8 cellular contexts compared by ENCODE assay signal in genomic region chr16:88650749-88651275, GRCh38. TPM values are rescaled to one million over a fixed set of nuclear protein-coding genes. Genes with fewer than 3 reads are reported as not detected.
DNase-seq lines count a peak whose midpoint lies in the region; ATAC-seq and TF ChIP-seq lines count a peak whose summit lies in the region.

Gene CYBA (minus strand): TSS chr16:88651053. CDS start chr16:88651013, 40 bp downstream.

- peaks cover 5% of the 10 kb centered on the region for H3K36me3 ChIP-seq in CD8-positive, alpha-beta memory T cell (ENCODE audit: insufficient read depth, low read length)

- in situ Hi-C loops in astrocyte of the cerebellum (cut with HindIII; ENCODE audit: low sequenced_read_pairs), result no loop called here

- H3K27me3 ChIP-seq in CD8-positive, alpha-beta memory T cell (ENCODE audit: insufficient read depth, low read length, poor library complexity, severe bottlenecking), result no peaks in the 10 kb centered on the region

- peak within 1 kb of the TSS; percentile 80 to 100 (median 95) for H3K27ac Mint-ChIP-seq in CD8-positive, alpha-beta memory T cell

- peak within 1 kb of the TSS; percentile 96 for H3K4me3 ChIP-seq in CD8-positive, alpha-beta memory T cell (ENCODE audit: low read length)
- H3K4me3 ChIP-seq in astrocyte of the cerebellum (ENCODE audit: low read depth, low read length) (peak within 1 kb of the TSS; percentile 72), iPS-18c (ENCODE audit: insufficient read depth, low read depth, low read length) (peak within 1 kb of the TSS; percentile 87)

- POLR2A ChIA-PET in CD8-positive, alpha-beta memory T cell (lab: Charles Lee), result interaction anchor here (0.5 to 3.3 kb wide), 4 partner anchors 9 to 51 kb away, joined by 3 to 9 read pairs (median 5); no protein-coding TSS in a partner anchor

- peaks cover 13 to 39% (median 13%) of the 10 kb centered on the region in 3 donors for H3K4me1 Mint-ChIP-seq in CD8-positive, alpha-beta memory T cell

- peaks cover 0 to 48% (median 0%) of the 10 kb centered on the region in 3 donors for H3K36me3 Mint-ChIP-seq in CD8-positive, alpha-beta memory T cell

- H3K9me3 Mint-ChIP-seq in CD8-positive, alpha-beta memory T cell, result no peaks in the 10 kb centered on the region

- H3K27ac ChIP-seq in CD8-positive, alpha-beta memory T cell (ENCODE audit: low read depth, low read length), result peak within 1 kb of the TSS; percentile 95

- CTCF ChIA-PET in CD8-positive, alpha-beta memory T cell (lab: Charles Lee), result interaction anchor here (1.9 kb wide), 1 partner anchor 87 kb away, joined by 5 read pairs; no protein-coding TSS in a partner anchor

- DNase-seq in CD8-positive, alpha-beta memory T cell, result peak; percentile 76 to 90 (median 83)
- DNase-seq in T-helper 2 cell (peak; percentile 59 to 91 (median 75)), astrocyte of the cerebellum (ENCODE audit: low read depth) (no peak), DMS114 treated with DMSO at 0.1 percent for 48 hours (lab: John Stamatoyannopoulos, UW; ENCODE audit: unreplicated experiment) (no peak)
- peak; percentile 68 to 81 for DNase-seq in stimulated activated CD4-positive, alpha-beta T cell treated with anti-CD3 and anti-CD28 coated beads, Interleukin-12 subunit alpha, Interleukin-12 subunit beta, amount 100 ng/mL, for 24 hours (ENCODE audit: low read depth in 2 of 2)

- ATAC-seq in GM19395 (IDR thresholded peaks at IDR 0.05; ENCODE audit: unreplicated experiment) (peak; percentile 74), HG03521 (IDR thresholded peaks at IDR 0.05; ENCODE audit: unreplicated experiment) (peak; percentile 71)

- peak within 1 kb of the TSS; percentile 90 to 98 (median 95) for H3K4me3 Mint-ChIP-seq in CD8-positive, alpha-beta memory T cell

- peaks cover 24% of the 10 kb centered on the region for H3K4me1 ChIP-seq in CD8-positive, alpha-beta memory T cell (ENCODE audit: insufficient read depth, low read length)

- H3K9me3 ChIP-seq in CD8-positive, alpha-beta memory T cell (ENCODE audit: low read length), result no peaks in the 10 kb centered on the region
- no peaks in the 10 kb centered on the region for H3K9me3 ChIP-seq in iPS-18c (ENCODE audit: control insufficient read depth, insufficient read depth, low read length)

- H3K27me3 Mint-ChIP-seq in CD8-positive, alpha-beta memory T cell, result peaks cover 0 to 2% of the 10 kb centered on the region in 2 donors

- TF ChIP-seq CTCF in astrocyte of the cerebellum (IDR thresholded peaks at IDR 0.05; ENCODE audit: low read depth, low read length, missing control alignments), result no peak

RNA-seq across cellular contexts. Expression of gene CYBA, which starts in this region (rescaled TPM):
- 100 to 1,000 TPM; 208 to 237 TPM for total RNA-seq in CD8-positive, alpha-beta memory T cell
- polyA plus RNA-seq in CD8-positive, alpha-beta memory T cell, result 1,129 TPM

Comparison
In these comparisons a context has a peak if more than half of its experiments do, and no peak if none do; other contexts are left out.
1. DNase-seq: peak in CD8-positive, alpha-beta memory T cell (5 of 5), T-helper 2 cell (5 of 5) and stimulated activated CD4-positive, alpha-beta T cell treated with anti-CD3 and anti-CD28 coated beads, Interleukin-12 subunit alpha, Interleukin-12 subunit beta, amount 100 ng/mL, for 24 hours (2 of 2); none in astrocyte of the cerebellum (single experiment) and DMS114 treated with DMSO at 0.1 percent for 48 hours (single experiment).
2. Peak in every context shown above with its lines, with median percentiles within 50 percentile points of each other: H3K4me3 ChIP-seq.